Comparison of ENCODE assay signal across 9 cellular contexts in genomic region chr10:21528452-21529235, GRCh38. TPM values are rescaled to one million over a fixed set of nuclear protein-coding genes. Genes with fewer than 3 reads are reported as not detected.
DNase-seq lines count a peak whose midpoint lies in the region; ATAC-seq and TF ChIP-seq lines count a peak whose summit lies in the region.
"Had no signal": no experiment of that assay in that cellular context is flagged by ENCODE, and none has a peak within 500 bp of the region (broad histone marks: within the 10 kb centered on the region; RNA-seq: fewer than 3 reads in every experiment).

No MANE protein-coding gene starts in this region.

- TF ChIP-seq CTCF in AG10803 (conservative IDR thresholded peaks at IDR 0.05; ENCODE audit: low read length), result no peak
- TF ChIP-seq CTCF in mammary epithelial cell (conservative IDR thresholded peaks at IDR 0.05 in 1 of 2, IDR thresholded peaks at IDR 0.05 in 1 of 2; ENCODE audit: extremely low read depth in 1 of 2, insufficient read depth in 1 of 2, low read depth in 1 of 2, low read length in 2 of 2), result no peak

- DNase-seq in AG10803 (ENCODE audit: low read depth), result no peak
- no peak for DNase-seq in mammary epithelial cell
- no peak for DNase-seq in T-helper 1 cell
- no peak for DNase-seq in activated naive CD4-positive, alpha-beta T cell treated with anti-CD3 and anti-CD28 coated beads, Interleukin-2, amount 10 ng/mL, durations not matched to agents 7 days and 5 days

- in situ Hi-C loops in mammary epithelial cell (cut with MboI; ENCODE audit: low sequenced_read_pairs in 2 of 2), result no loop called here

- H3K79me2 ChIP-seq in mammary epithelial cell (ENCODE audit: insufficient read depth, low read length), result no peaks in the 10 kb centered on the region

- dilution Hi-C loops in mammary epithelial cell (cut with HindIII; ENCODE audit: low sequenced_read_pairs), result no loop called here

- intact Hi-C loops in mammary epithelial cell (cut with micrococcal nuclease), result loop anchor here (5.0 to 10.0 kb wide), 4 partner anchors 191 to 896 kb away; partner anchors contain the start of gene COMMD3

- peaks cover 3% of the 10 kb centered on the region for H3K36me3 Mint-ChIP-seq in IgD-negative memory B cell
- peaks cover 3% of the 10 kb centered on the region for H3K36me3 Mint-ChIP-seq in activated naive CD4-positive, alpha-beta T cell treated with anti-CD3 and anti-CD28 coated beads, Interleukin-2, amount 10 ng/mL, durations not matched to agents 7 days and 5 days

- H3K27ac Mint-ChIP-seq in IgD-negative memory B cell, result peak overlapping the region in 2 of 3 donors; percentile 79 to 97
- no peak overlapping the region for H3K27ac Mint-ChIP-seq in activated naive CD4-positive, alpha-beta T cell treated with anti-CD3 and anti-CD28 coated beads, Interleukin-2, amount 10 ng/mL, durations not matched to agents 7 days and 5 days

- H3K4me3 Mint-ChIP-seq in IgD-negative memory B cell, result peak overlapping the region in 2 of 4 donors; percentile 42 to 92
- no peak overlapping the region for H3K4me3 Mint-ChIP-seq in activated naive CD4-positive, alpha-beta T cell treated with anti-CD3 and anti-CD28 coated beads, Interleukin-2, amount 10 ng/mL, durations not matched to agents 7 days and 5 days

- H3K4me2 ChIP-seq in mammary epithelial cell (ENCODE audit: insufficient read depth, low read depth, low read length), result peak overlapping the region; percentile 89

- H3K36me3 ChIP-seq in mammary epithelial cell (ENCODE audit: insufficient read depth, low read length) (no peaks in the 10 kb centered on the region), muscle layer of duodenum (ENCODE audit: control insufficient read depth in 1 of 2, insufficient read depth in 2 of 2, low read length in 2 of 2) (peaks cover 0 to 3% of the 10 kb centered on the region in 2 donors)

- no peaks in the 10 kb centered on the region for H3K27me3 ChIP-seq in mammary epithelial cell (ENCODE audit: insufficient read depth, low read length)
- no peaks in the 10 kb centered on the region for H3K27me3 ChIP-seq in muscle layer of duodenum (ENCODE audit: low read depth, low read length)

- BruUV-seq in mammary epithelial cell (replicated peaks; lab: Mats Ljungman, UMichigan), result no TSS peak

- peaks cover 30% of the 10 kb centered on the region for H3K4me1 ChIP-seq in mammary epithelial cell (ENCODE audit: insufficient read depth, low read length)
- H3K4me1 ChIP-seq in muscle layer of duodenum (ENCODE audit: control insufficient read depth in 1 of 2, insufficient read depth in 2 of 2, low read length in 2 of 2), result peaks cover 12 to 17% of the 10 kb centered on the region in 2 donors

- no peaks in the 10 kb centered on the region for H4K20me1 ChIP-seq in mammary epithelial cell (ENCODE audit: insufficient read depth, low read length)

- CTCF ChIA-PET in mammary epithelial cell (lab: Charles Lee; ENCODE audit: low non-redundant PET), result no interaction called here
- CTCF ChIA-PET in activated naive CD4-positive, alpha-beta T cell treated with anti-CD3 and anti-CD28 coated beads, Interleukin-2, amount 10 ng/mL, durations not matched to agents 7 days and 5 days (lab: Charles Lee), result no interaction called here

- H2AFZ ChIP-seq in mammary epithelial cell (ENCODE audit: low read depth, low read length), result peak overlapping the region; percentile 62

- peak overlapping the region; percentile 86 for H3K9ac ChIP-seq in mammary epithelial cell (ENCODE audit: insufficient read depth, low read length)

- peak overlapping the region; percentile 58 for H3K4me3 ChIP-seq in AG10803 (ENCODE audit: low read length)
- peak overlapping the region; percentile 18 to 75 (median 54) for H3K4me3 ChIP-seq in mammary epithelial cell (replicated peaks in 1 of 3; ENCODE audit: insufficient read depth in 1 of 3, low read depth in 2 of 3, low read length in 3 of 3)
- peak overlapping the region; percentile 47 to 85 for H3K4me3 ChIP-seq in muscle layer of duodenum (ENCODE audit: low read depth in 1 of 2, low read length in 2 of 2)
- H3K4me3 ChIP-seq: lung had no signal

- peak overlapping the region; percentile 78 for H3K27ac ChIP-seq in mammary epithelial cell (ENCODE audit: insufficient read depth, low read depth, low read length)
- H3K27ac ChIP-seq in muscle layer of duodenum (ENCODE audit: low read length), result peak overlapping the region; percentile 52

- H3K27me3 Mint-ChIP-seq in IgD-negative memory B cell, result peaks cover 22% of the 10 kb centered on the region
- H3K27me3 Mint-ChIP-seq in activated naive CD4-positive, alpha-beta T cell treated with anti-CD3 and anti-CD28 coated beads, Interleukin-2, amount 10 ng/mL, durations not matched to agents 7 days and 5 days, result peaks cover 54% of the 10 kb centered on the region

- H3K9me3 Mint-ChIP-seq in IgD-negative memory B cell, result peaks cover 0 to 6% (median 0%) of the 10 kb centered on the region in 3 donors
- H3K9me3 Mint-ChIP-seq in activated naive CD4-positive, alpha-beta T cell treated with anti-CD3 and anti-CD28 coated beads, Interleukin-2, amount 10 ng/mL, durations not matched to agents 7 days and 5 days, result no peaks in the 10 kb centered on the region

- peaks cover 24 to 38% (median 25%) of the 10 kb centered on the region in 3 donors for H3K4me1 Mint-ChIP-seq in IgD-negative memory B cell
- H3K4me1 Mint-ChIP-seq in activated naive CD4-positive, alpha-beta T cell treated with anti-CD3 and anti-CD28 coated beads, Interleukin-2, amount 10 ng/mL, durations not matched to agents 7 days and 5 days, result peaks cover 43% of the 10 kb centered on the region

- 33% methylated on average over 11 of the region's 11 CpGs for WGBS in mammary epithelial cell (ENCODE audit: low coverage, missing lambda C conversion rate)

- H3K9me3 ChIP-seq in mammary epithelial cell (replicated peaks; ENCODE audit: insufficient read depth, low read length), result no peaks in the 10 kb centered on the region
- no peaks in the 10 kb centered on the region for H3K9me3 ChIP-seq in muscle layer of duodenum (ENCODE audit: control insufficient read depth in 1 of 2, low read length in 2 of 2)

- no peak for ATAC-seq in HG02840 (IDR thresholded peaks at IDR 0.05; ENCODE audit: low FRiP score, unreplicated experiment)
- no peak for ATAC-seq in GM21529 (IDR thresholded peaks at IDR 0.05; ENCODE audit: unreplicated experiment)

RNA-seq across cellular contexts. Expression of gene SKIDA1, which starts 3.2 kb away (rescaled TPM):
- polyA plus RNA-seq in IgD-negative memory B cell, result not detected
- total RNA-seq in mammary epithelial cell, result 1 to 10 TPM; 1.3 to 1.5 TPM
- polyA plus RNA-seq in mammary epithelial cell, result 0.16 TPM
- not detected for polyA minus RNA-seq in mammary epithelial cell

RNA-seq across cellular contexts. Expression of gene MLLT10, which starts 5.4 kb away (rescaled TPM):
- polyA plus RNA-seq in IgD-negative memory B cell (8.7 TPM), mammary epithelial cell (22.9 TPM)
- total RNA-seq in mammary epithelial cell, result 10 to 100 TPM; 33.7 to 38.2 TPM
- 13.9 TPM for polyA minus RNA-seq in mammary epithelial cell
